ENCODE assay signal across 9 cellular contexts in the genomic region with DNA sequence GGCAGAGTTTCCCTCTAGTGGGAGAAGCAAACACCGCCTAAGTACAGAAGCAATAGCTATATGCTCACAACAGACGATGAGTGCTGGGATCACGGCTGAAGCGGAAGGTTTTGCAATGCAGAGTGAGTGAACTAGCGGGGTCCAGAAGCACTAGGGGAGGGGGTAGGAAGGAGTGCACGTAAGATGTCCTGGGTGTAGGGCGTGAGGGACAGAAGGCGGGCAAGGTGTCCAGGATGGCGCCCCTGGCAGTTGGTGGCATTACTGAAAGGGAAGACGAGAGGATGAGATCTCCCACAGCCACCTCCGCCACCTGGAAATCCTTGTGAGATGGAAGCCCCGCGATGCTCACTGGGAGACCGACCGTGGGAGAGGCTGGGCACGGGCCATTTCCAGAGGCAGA.
DNase-seq lines count a peak whose midpoint lies in the region; ATAC-seq and TF ChIP-seq lines count a peak whose summit lies in the region.
"Had no signal": no experiment of that assay in that cellular context is flagged by ENCODE, and none has a peak within 500 bp of the region (broad histone marks: within the 10 kb centered on the region; RNA-seq: fewer than 3 reads in every experiment).

No MANE protein-coding gene starts in this region.

- TF ChIP-seq CTCF in MCF 10A (IDR thresholded peaks at IDR 0.05; ENCODE audit: unreplicated experiment) = no peak

- H3K27me3 Mint-ChIP-seq in MCF 10A (ENCODE audit: insufficient read depth, unreplicated experiment) = no peaks in the 10 kb centered on the region
- H3K27me3 Mint-ChIP-seq in naive B cell = no peaks in the 10 kb centered on the region
- H3K27me3 Mint-ChIP-seq: type B pancreatic cell had no signal

- no peaks in the 10 kb centered on the region for H3K9me3 Mint-ChIP-seq in MCF 10A (ENCODE audit: unreplicated experiment)
- H3K9me3 Mint-ChIP-seq in naive B cell = no peaks in the 10 kb centered on the region
- H3K9me3 Mint-ChIP-seq: type B pancreatic cell had no signal

- intact Hi-C loops in MCF 10A (cut with micrococcal nuclease) (loop anchor here (5.0 kb wide), 1 partner anchor 294 kb away; no protein-coding TSS in a partner anchor), left colon (cut with DNase I, micrococcal nuclease) (no loop called here)

- BruUV-seq in MCF 10A (replicated peaks; lab: Mats Ljungman, UMichigan) = no TSS peak

- POLR2A ChIA-PET in MCF 10A (lab: Yijun Ruan, JAX) = interaction anchor here (1.3 to 11.9 kb wide), 4 partner anchors 9 to 98 kb away, joined by 4 to 124 read pairs (median 17); no protein-coding TSS in a partner anchor

- peak; percentile 44 for DNase-seq in stimulated activated CD4-positive, alpha-beta T cell treated with anti-CD3 and anti-CD28 coated beads, Interleukin-4, amount 100 ng/mL, for 24 hours
- no peak for DNase-seq in stimulated activated CD4-positive, alpha-beta T cell treated with anti-CD3 and anti-CD28 coated beads, Interleukin-15, amount 100 ng/mL, for 24 hours
- no peak for DNase-seq in MCF 10A (ENCODE audit: unreplicated experiment)
- DNase-seq in naive B cell = no peak
- DNase-seq in retina = no peak
- DNase-seq in HUDEP-2 (lab: John Stamatoyannopoulos, UW; ENCODE audit: unreplicated experiment in 76 of 76) = no peak
- DNase-seq in left colon = no peak
- DNase-seq in HCEC 1CT = no peak

- no peaks in the 10 kb centered on the region for H3K36me3 Mint-ChIP-seq in MCF 10A (ENCODE audit: insufficient read depth, unreplicated experiment)
- H3K36me3 Mint-ChIP-seq in naive B cell = peaks cover 0 to 17% of the 10 kb centered on the region in 2 donors

- CTCF ChIA-PET in MCF 10A (lab: Yijun Ruan, JAX) = interaction anchor here (1.3 to 4.5 kb wide), 2 partner anchors 17 to 22 kb away, joined by 5 to 21 read pairs; no protein-coding TSS in a partner anchor

- ATAC-seq in naive B cell (ENCODE audit: low read depth in 2 of 2) = no peak
- no peak for ATAC-seq in left colon

- H3K4me1 Mint-ChIP-seq in MCF 10A (ENCODE audit: insufficient read depth, unreplicated experiment) (peaks cover 76% of the 10 kb centered on the region), naive B cell (peaks cover 90 to 100% (median 98%) of the 10 kb centered on the region in 3 donors)

- peak overlapping the region; percentile 64 for H3K4me3 Mint-ChIP-seq in MCF 10A (ENCODE audit: unreplicated experiment)
- H3K4me3 Mint-ChIP-seq in naive B cell = peak overlapping the region; percentile 74 to 89 (median 86)
- H3K4me3 Mint-ChIP-seq: type B pancreatic cell had no signal

- H3K27ac Mint-ChIP-seq in MCF 10A (ENCODE audit: low read depth, unreplicated experiment) (peak overlapping the region; percentile 89), naive B cell (peak overlapping the region; percentile 29 to 95 (median 94))
- H3K27ac Mint-ChIP-seq: type B pancreatic cell had no signal
